Comparison of ENCODE assay signal across 8 cellular contexts in the genomic region with DNA sequence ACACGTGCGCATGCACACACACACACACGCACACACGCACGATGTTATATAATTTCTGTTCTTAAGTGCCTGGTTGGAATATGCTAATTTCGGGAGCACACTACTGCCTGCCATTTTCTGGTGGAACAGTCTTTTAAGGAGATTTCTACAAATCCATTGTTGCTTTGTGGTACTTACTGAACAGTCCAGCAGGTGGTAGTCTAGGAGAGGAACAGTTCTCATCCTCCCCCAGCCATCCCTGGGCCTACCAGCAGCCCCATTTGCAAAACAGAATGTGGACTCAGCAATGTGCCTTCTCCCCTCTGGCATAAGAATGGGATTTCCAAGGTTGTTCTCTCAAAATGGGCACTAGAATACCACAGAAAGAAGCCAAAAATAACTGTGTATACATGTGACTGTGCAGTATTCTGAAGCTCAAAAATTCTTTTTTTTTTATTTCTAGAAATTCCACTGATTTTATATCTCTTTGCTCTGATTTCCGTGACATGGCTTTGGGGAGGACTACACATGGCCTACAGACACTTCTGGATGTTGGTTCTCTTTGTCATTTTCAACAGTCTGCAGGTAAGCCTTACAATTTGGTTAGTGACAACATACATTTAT.
A peak's percentile ranks its signal among the peaks of the same experiment; 100 is the strongest.
DNase-seq lines count a peak whose midpoint lies in the region; ATAC-seq and TF ChIP-seq lines count a peak whose summit lies in the region.

No MANE protein-coding gene starts in this region.

- H3K9ac ChIP-seq in colonic mucosa (ENCODE audit: low read depth in 2 of 2, low read length in 2 of 2) = no peak overlapping the region

- intact Hi-C loops in colonic mucosa (cut with DNase I) (loop anchor here (2.0 to 5.0 kb wide), 3 partner anchors 125 to 283 kb away; no protein-coding TSS in a partner anchor), left lung (cut with DNase I) (loop anchor here in 1 of 2 donors (5.0 kb wide), 1 partner anchor 280 kb away; a partner anchor contains a TSS)

- peak; percentile 89 for TF ChIP-seq CTCF in BE2C (IDR thresholded peaks at IDR 0.05; ENCODE audit: low read depth, low read length)
- TF ChIP-seq CTCF in WERI-Rb-1 (IDR thresholded peaks at IDR 0.05; ENCODE audit: low read depth, low read length) = peak; percentile 74
- peak; percentile 60 for TF ChIP-seq CTCF in colonic mucosa (IDR thresholded peaks at IDR 0.05)
- TF ChIP-seq CTCF in left lung (IDR thresholded peaks at IDR 0.05) = peak; percentile 61 to 80

- H3K4me1 ChIP-seq in BE2C (no peaks in the 10 kb centered on the region), colonic mucosa (peaks cover 3% of the 10 kb centered on the region), left lung (peaks cover 3 to 29% of the 10 kb centered on the region in 2 donors)

- H3K27ac ChIP-seq in WERI-Rb-1 (no peak overlapping the region), colonic mucosa (no peak overlapping the region), left lung (no peak overlapping the region)

- 0 out of 2 replicates have a peak overlapping the region, but pooled peaks have one; percentile 5 for H3K4me3 ChIP-seq in BE2C (ENCODE audit: low read depth, low read length)
- no peak overlapping the region for H3K4me3 ChIP-seq in WERI-Rb-1 (ENCODE audit: low read depth, low read length)
- no peak overlapping the region for H3K4me3 ChIP-seq in colonic mucosa
- no peak overlapping the region for H3K4me3 ChIP-seq in left lung

- DNase-seq in BE2C = peak; percentile 81
- DNase-seq in NCI-H2196 (lab: John Stamatoyannopoulos, UW; ENCODE audit: unreplicated experiment) = peak; percentile 22
- peak; percentile 60 for DNase-seq in WERI-Rb-1
- DNase-seq in colonic mucosa = peak; percentile 80
- DNase-seq in left lung = peak in 1 of 2 donors; percentile 72
- peak; percentile 12 to 20 for DNase-seq in stimulated activated CD4-positive, alpha-beta T cell treated with anti-CD3 and anti-CD28 coated beads, Interleukin-4, amount 100 ng/mL, for 4 hours

- H3K27me3 ChIP-seq in BE2C = no peaks in the 10 kb centered on the region
- no peaks in the 10 kb centered on the region for H3K27me3 ChIP-seq in WERI-Rb-1 (ENCODE audit: insufficient read depth, low read depth, severe bottlenecking)
- no peaks in the 10 kb centered on the region for H3K27me3 ChIP-seq in colonic mucosa
- no peaks in the 10 kb centered on the region for H3K27me3 ChIP-seq in left lung

- ATAC-seq in GM18870 (IDR thresholded peaks at IDR 0.05; ENCODE audit: unreplicated experiment) (peak; percentile 94), HG03064 (IDR thresholded peaks at IDR 0.05; ENCODE audit: low read depth, unreplicated experiment) (peak; percentile 97), left lung (peak; percentile 99)

- H3K9me3 ChIP-seq in BE2C (no peaks in the 10 kb centered on the region), WERI-Rb-1 (ENCODE audit: severe bottlenecking) (peaks cover 2% of the 10 kb centered on the region), colonic mucosa (no peaks in the 10 kb centered on the region), left lung (no peaks in the 10 kb centered on the region)

- H3K36me3 ChIP-seq in BE2C = no peaks in the 10 kb centered on the region
- H3K36me3 ChIP-seq in WERI-Rb-1 = peaks cover 38% of the 10 kb centered on the region
- H3K36me3 ChIP-seq in colonic mucosa = no peaks in the 10 kb centered on the region
- no peaks in the 10 kb centered on the region for H3K36me3 ChIP-seq in left lung
